In genomic region chr2:234701841-234702240, GRCh38 we compare ENCODE assay signal across 23 cellular contexts.
DNase-seq lines count a peak whose midpoint lies in the region; ATAC-seq, FAIRE-seq and TF ChIP-seq lines count a peak whose summit lies in the region.
"Had no signal": no experiment of that assay in that cellular context is flagged by ENCODE, and none has a peak within 500 bp of the region (broad histone marks: within the 10 kb centered on the region; RNA-seq: fewer than 3 reads in every experiment).

No MANE protein-coding gene starts in this region.

- 0 out of 2 replicates have a peak overlapping the region, but pooled peaks have one; percentile 46 for H2BK15ac ChIP-seq in H1 (ENCODE audit: low read length)

- H2BK20ac ChIP-seq in H1 (ENCODE audit: low read length): 0 out of 2 replicates have a peak overlapping the region, but pooled peaks have one; percentile 80

- H2BK12ac ChIP-seq in H1 (ENCODE audit: low read depth, low read length): no peak overlapping the region

- H4K8ac ChIP-seq in H1 (ENCODE audit: extremely low read depth, insufficient read depth, low read length): no peak overlapping the region

- CTCF ChIA-PET in A549 (lab: Yijun Ruan, JAX): no interaction called here
- CTCF ChIA-PET in H1 (lab: Charles Lee; ENCODE audit: partially characterized antibody): interaction anchor here (0.8 to 1.5 kb wide), 2 partner anchors 14 to 32 kb away, joined by 3 to 9 read pairs; no protein-coding TSS in a partner anchor

- no peaks in the 10 kb centered on the region for H3F3A ChIP-seq in neural progenitor cell (ENCODE audit: low read depth)

- H3K4me2 ChIP-seq in A549 (no peak overlapping the region), H1 (ENCODE audit: insufficient read depth in 1 of 2, low read depth in 2 of 2, low read length in 2 of 2) (no peak overlapping the region), neural progenitor cell (no peak overlapping the region)
- H3K4me2 ChIP-seq: BLaER1 treated with 17β-estradiol and CSF1 and Interleukin-3, amounts not matched to agents 10 nM and 100 nM had no signal

- POLR2A ChIA-PET in A549 (lab: Yijun Ruan, JAX) (no interaction called here), H1 (lab: Charles Lee; ENCODE audit: partially characterized antibody) (interaction anchor here (1.3 kb wide), 1 partner anchor 11 kb away, joined by 3 read pairs; no protein-coding TSS in a partner anchor)

- H3K4me3 ChIP-seq in A549 (no peak overlapping the region), H1 (ENCODE audit: extremely low read depth in 1 of 4, insufficient read depth in 2 of 4, low read depth in 3 of 4, low read length in 4 of 4) (no peak overlapping the region), lung (no peak overlapping the region), neural progenitor cell (no peak overlapping the region)
- H3K4me3 ChIP-seq: BLaER1 treated with 17β-estradiol and CSF1 and Interleukin-3, amounts not matched to agents 10 nM and 100 nM had no signal

- TF ChIP-seq EP300 in A549 (IDR thresholded peaks at IDR 0.05) (no peak), H1 (IDR thresholded peaks at IDR 0.05; ENCODE audit: borderline replicate concordance in 1 of 2, low read depth in 2 of 2, low read length in 2 of 2) (no peak)

- H3K4ac ChIP-seq in H1 (replicated peaks; ENCODE audit: insufficient read length, low read depth, low read length): no peak overlapping the region

- peak overlapping the region; percentile 54 for H3K27ac Mint-ChIP-seq in neural progenitor cell
- H3K27ac Mint-ChIP-seq in endothelial cell (ENCODE audit: unreplicated experiment): no peak overlapping the region
- H3K27ac Mint-ChIP-seq: B cell; CD4-positive, alpha-beta T cell had no signal

- peaks cover 20% of the 10 kb centered on the region for H3K4me1 Mint-ChIP-seq in neural progenitor cell
- H3K4me1 Mint-ChIP-seq in endothelial cell (ENCODE audit: unreplicated experiment): no peaks in the 10 kb centered on the region
- H3K4me1 Mint-ChIP-seq: B cell had no signal

- no peaks in the 10 kb centered on the region for H3K79me1 ChIP-seq in H1 (ENCODE audit: low read depth, low read length)

- H3K27ac ChIP-seq in A549: peak overlapping the region; percentile 37 to 72; a peak in 2 of 6 replicates
- no peak overlapping the region for H3K27ac ChIP-seq in H1 (ENCODE audit: low read depth, low read length)
- no peak overlapping the region for H3K27ac ChIP-seq in lung (ENCODE audit: low read depth in 1 of 2, low read length in 1 of 2)
- H3K27ac ChIP-seq in neural progenitor cell: no peak overlapping the region
- H3K27ac ChIP-seq: 22Rv1; BLaER1 treated with 17β-estradiol and CSF1 and Interleukin-3, amounts not matched to agents 10 nM and 100 nM; C4-2B had no signal

- no peak overlapping the region for H2AK5ac ChIP-seq in H1 (ENCODE audit: low read depth, low read length)

- no peak overlapping the region for H4K91ac ChIP-seq in H1 (replicated peaks; ENCODE audit: insufficient read length, low read length)

- H3K9me3 Mint-ChIP-seq in neural progenitor cell: peaks cover 25% of the 10 kb centered on the region
- peaks cover 5% of the 10 kb centered on the region for H3K9me3 Mint-ChIP-seq in endothelial cell (ENCODE audit: unreplicated experiment)

- peaks cover 2% of the 10 kb centered on the region for H3K36me3 Mint-ChIP-seq in neural progenitor cell
- H3K36me3 Mint-ChIP-seq in endothelial cell (ENCODE audit: low read depth, unreplicated experiment): peaks cover 6% of the 10 kb centered on the region
- H3K36me3 Mint-ChIP-seq: CD8-positive, alpha-beta T cell had no signal

- no peak for ATAC-seq in A549
- ATAC-seq in lung (ENCODE audit: insufficient read depth, low FRiP score): no peak
- ATAC-seq: CD8-positive, alpha-beta T cell had no signal

- H4K20me1 ChIP-seq in H1 (replicated peaks in 1 of 2; ENCODE audit: control insufficient read depth in 1 of 2, insufficient read depth in 2 of 2, low read length in 2 of 2): no peaks in the 10 kb centered on the region
- no peaks in the 10 kb centered on the region for H4K20me1 ChIP-seq in neural progenitor cell (ENCODE audit: low read depth)
- H4K20me1 ChIP-seq: BLaER1 treated with 17β-estradiol and CSF1 and Interleukin-3, amounts not matched to agents 10 nM and 100 nM had no signal

- H3K4me1 ChIP-seq in A549 (peaks cover 14% of the 10 kb centered on the region), H1 (replicated peaks in 1 of 4; ENCODE audit: control insufficient read depth in 3 of 4, insufficient read depth in 4 of 4, low read length in 3 of 4) (no peaks in the 10 kb centered on the region; a peak in 1 of 7 replicates), lung (ENCODE audit: control insufficient read depth in 2 of 2, insufficient read depth in 2 of 2, low read length in 2 of 2) (no peaks in the 10 kb centered on the region), neural progenitor cell (no peaks in the 10 kb centered on the region)
- H3K4me1 ChIP-seq: BLaER1 treated with 17β-estradiol and CSF1 and Interleukin-3, amounts not matched to agents 10 nM and 100 nM had no signal

- H3K23ac ChIP-seq in H1 (ENCODE audit: insufficient read length): no peak overlapping the region

- no peak overlapping the region for H3K9ac ChIP-seq in H1 (replicated peaks in 1 of 4; ENCODE audit: extremely low read depth in 1 of 4, low read depth in 3 of 4, low read length in 3 of 4)
- no peak overlapping the region for H3K9ac ChIP-seq in neural progenitor cell
- H3K9ac ChIP-seq: BLaER1 treated with 17β-estradiol and CSF1 and Interleukin-3, amounts not matched to agents 10 nM and 100 nM had no signal

- no peak overlapping the region for H2BK120ac ChIP-seq in H1 (replicated peaks; ENCODE audit: low read depth, low read length)

- no peaks in the 10 kb centered on the region for H3K23me2 ChIP-seq in H1 (ENCODE audit: low read depth, low read length)

- H4K5ac ChIP-seq in H1 (ENCODE audit: insufficient read length, low read depth, low read length): no peak overlapping the region

- DNase-seq in A549 (ENCODE audit: low read depth in 1 of 2, low spot score in 1 of 2): no peak
- no peak for DNase-seq in H1 (ENCODE audit: low read depth in 1 of 2, low spot score in 2 of 2)
- peak; percentile 19 for DNase-seq in lung (ENCODE audit: low spot score)
- no peak for DNase-seq in neural progenitor cell (ENCODE audit: low spot score)
- DNase-seq in activated T-cell treated with anti-CD3 and anti-CD28 coated beads for 4 hours: no peak
- DNase-seq in ACHN: no peak
- DNase-seq in effector CD8-positive, alpha-beta T cell (lab: John Stamatoyannopoulos, UW): no peak
- no peak for DNase-seq in endothelial cell (ENCODE audit: low spot score)
- DNase-seq: AML-193; Caco-2; Calu3; CD4-positive, alpha-beta T cell; CD8-positive, alpha-beta T cell; DMS79 treated with DMSO at 0.1 percent for 48 hours; GF-D8 had no signal

- FAIRE-seq in A549 (lab: Jason Lieb, UNC) (no peak), H1 (lab: Jason Lieb, UNC) (no peak)
- FAIRE-seq: D721Med, G401.6, GM12891, GM19239 had no signal

- no peak overlapping the region for H3K56ac ChIP-seq in H1 (replicated peaks; ENCODE audit: insufficient read length, low read depth, low read length)

- TF ChIP-seq POLR2A in A549 (IDR thresholded peaks at IDR 0.05; ENCODE audit: low read length): no peak
- TF ChIP-seq POLR2A in H1 (IDR thresholded peaks at IDR 0.05; ENCODE audit: control extremely low read depth in 1 of 2, low read depth in 2 of 2, low read length in 2 of 2): no peak

- H3K79me2 ChIP-seq in H1 (ENCODE audit: control insufficient read depth in 1 of 2, insufficient read depth in 2 of 2, low read length in 2 of 2) (no peaks in the 10 kb centered on the region), neural progenitor cell (ENCODE audit: low read depth) (no peaks in the 10 kb centered on the region)

- H3K27me3 Mint-ChIP-seq in neural progenitor cell (ENCODE audit: insufficient read depth, low read depth): peaks cover 7% of the 10 kb centered on the region
- peaks cover 3% of the 10 kb centered on the region for H3K27me3 Mint-ChIP-seq in endothelial cell (ENCODE audit: unreplicated experiment)

- no peak overlapping the region for H3K14ac ChIP-seq in H1 (ENCODE audit: insufficient read length)

- H3K36me3 ChIP-seq in H1 (ENCODE audit: control insufficient read depth in 2 of 4, insufficient read depth in 4 of 4, low read length in 3 of 4) (no peaks in the 10 kb centered on the region), lung (ENCODE audit: control insufficient read depth in 2 of 2, insufficient read depth in 2 of 2, low read length in 2 of 2) (no peaks in the 10 kb centered on the region), neural progenitor cell (no peaks in the 10 kb centered on the region)
- H3K36me3 ChIP-seq: BLaER1 treated with 17β-estradiol and CSF1 and Interleukin-3, amounts not matched to agents 10 nM and 100 nM had no signal

- H3K9me3 ChIP-seq in A549: peaks cover 16% of the 10 kb centered on the region
- peaks cover 15 to 20% of the 10 kb centered on the region in 2 experiments for H3K9me3 ChIP-seq in H1 (ENCODE audit: insufficient read depth in 2 of 2, low read depth in 1 of 2, low read length in 1 of 2)
- peaks cover 3 to 5% of the 10 kb centered on the region in 2 donors for H3K9me3 ChIP-seq in lung (ENCODE audit: control insufficient read depth in 2 of 2, insufficient read depth in 1 of 2, low read length in 1 of 2)
- peaks cover 8% of the 10 kb centered on the region for H3K9me3 ChIP-seq in neural progenitor cell (ENCODE audit: low read depth)

- no peak overlapping the region for H2BK5ac ChIP-seq in H1 (ENCODE audit: low read depth, low read length)

- H3K27me3 ChIP-seq in H1 (replicated peaks in 1 of 4; ENCODE audit: control insufficient read depth in 3 of 4, extremely low read depth in 1 of 4, insufficient read depth in 3 of 4, low read length in 3 of 4) (no peaks in the 10 kb centered on the region), lung (ENCODE audit: control insufficient read depth, insufficient read depth) (no peaks in the 10 kb centered on the region), neural progenitor cell (no peaks in the 10 kb centered on the region)
- H3K27me3 ChIP-seq: BLaER1 treated with 17β-estradiol and CSF1 and Interleukin-3, amounts not matched to agents 10 nM and 100 nM had no signal

- no peak overlapping the region for H3K18ac ChIP-seq in H1 (ENCODE audit: extremely low read depth, low read length)

- TF ChIP-seq RAD21 in A549 (conservative IDR thresholded peaks at IDR 0.05 in 1 of 2, IDR thresholded peaks at IDR 0.05 in 1 of 2) (no peak), H1 (IDR thresholded peaks at IDR 0.05 in 1 of 2, conservative IDR thresholded peaks at IDR 0.05 in 1 of 2; ENCODE audit: low read depth in 2 of 2, low read length in 2 of 2) (no peak)

- in situ Hi-C loops in ACHN (cut with HindIII; ENCODE audit: low pct_ligation_motif_present, low pct_unique_long_range_greater_than_20kb, low sequenced_read_pairs): no loop called here

- 93% methylated on average over 8 of the region's 9 CpGs for WGBS in A549 (ENCODE audit: missing lambda C conversion rate)
- 99% methylated on average over 6 of the region's 9 CpGs; no CpG with 5 or more reads in 1 of the 2 experiments for WGBS in H1 (ENCODE audit: extremely low coverage in 1 of 2, insufficient coverage in 1 of 2, insufficient read length in 1 of 2, insufficient replicate concordance in 2 of 2, low coverage in 1 of 2, low lambda C conversion rate in 2 of 2, missing lambda C conversion rate in 1 of 2), 2 experiments
- WGBS in lung, 2 donors: 89 to 92% methylated on average over 9 of the region's 9 CpGs

- H3K4me3 Mint-ChIP-seq in neural progenitor cell (no peak overlapping the region), endothelial cell (ENCODE audit: unreplicated experiment) (no peak overlapping the region)
- H3K4me3 Mint-ChIP-seq: B cell; CD4-positive, alpha-beta T cell; CD8-positive, alpha-beta T cell had no signal

- H2AFZ ChIP-seq in H1 (ENCODE audit: low read length) (no peak overlapping the region), neural progenitor cell (replicated peaks) (no peak overlapping the region)

- TF ChIP-seq CTCF in A549 (IDR thresholded peaks at IDR 0.05): no peak
- no peak for TF ChIP-seq CTCF in H1 (IDR thresholded peaks at IDR 0.05; ENCODE audit: control extremely low read depth in 1 of 3, insufficient read depth in 1 of 3, low read depth in 1 of 3, low read length in 3 of 3)
- no peak for TF ChIP-seq CTCF in lung (IDR thresholded peaks at IDR 0.05; ENCODE audit: control extremely low read depth, extremely low read depth)
- no peak for TF ChIP-seq CTCF in neural progenitor cell (IDR thresholded peaks at IDR 0.05)
- TF ChIP-seq CTCF in endothelial cell (IDR thresholded peaks at IDR 0.05; ENCODE audit: unreplicated experiment): no peak

Comparison
In these comparisons a context has a peak if more than half of its experiments do, and no peak if none do; other contexts are left out.
1. H3K27ac ChIP-seq: peak in A549 (2 of 2); none in H1 (single experiment), lung (0 of 2) and neural progenitor cell (single experiment).